In genomic region chr4:80226091-80226490, GRCh38 we compare ENCODE assay signal across 29 cellular contexts. TPM values are rescaled to one million over a fixed set of nuclear protein-coding genes. Genes with fewer than 3 reads are reported as not detected.
"Had no signal": no experiment of that assay in that cellular context is flagged by ENCODE, and none has a peak within 500 bp of the region (broad histone marks: within the 10 kb centered on the region; RNA-seq: fewer than 3 reads in every experiment).

No MANE protein-coding gene starts in this region.

- H3K9me3 Mint-ChIP-seq: activated CD4-positive, alpha-beta memory T cell treated with anti-CD3 and anti-CD28 coated beads, Interleukin-2, amount 10 ng/mL, durations not matched to agents 7 days and 5 days; activated CD4-positive, alpha-beta T cell treated with anti-CD3 and anti-CD28 coated beads, Interleukin-2, amount 10 ng/mL, durations not matched to agents 24 days and 14 days; activated naive CD4-positive, alpha-beta T cell treated with anti-CD3 and anti-CD28 coated beads, Interleukin-2, amount 10 ng/mL, durations not matched to agents 7 days and 5 days; activated naive CD8-positive, alpha-beta T cell treated with anti-CD3 and anti-CD28 coated beads, Interleukin-2, amount 10 ng/mL, durations not matched to agents 7 days and 5 days; activated T-cell treated with anti-CD3 and anti-CD28 coated beads, Interleukin-2, amount 50 U/mL, for 24 hours; immature natural killer cell; nephron had no signal

- H3K4me3 Mint-ChIP-seq: activated CD4-positive, alpha-beta memory T cell treated with anti-CD3 and anti-CD28 coated beads, Interleukin-2, amount 10 ng/mL, durations not matched to agents 7 days and 5 days; activated CD4-positive, alpha-beta T cell treated with anti-CD3 and anti-CD28 coated beads, Interleukin-2, amount 10 ng/mL, durations not matched to agents 24 days and 14 days; activated naive CD4-positive, alpha-beta T cell treated with anti-CD3 and anti-CD28 coated beads, Interleukin-2, amount 10 ng/mL, durations not matched to agents 7 days and 5 days; activated naive CD8-positive, alpha-beta T cell treated with anti-CD3 and anti-CD28 coated beads, Interleukin-2, amount 10 ng/mL, durations not matched to agents 7 days and 5 days; activated T-cell treated with anti-CD3 and anti-CD28 coated beads, Interleukin-2, amount 50 U/mL, for 24 hours; immature natural killer cell; nephron had no signal

- ATAC-seq: heart left ventricle; left colon; right lobe of liver; stimulated activated naive CD8-positive, alpha-beta T cell treated with anti-CD3 and anti-CD28 coated beads, Interleukin-15, Interleukin-2, amounts not matched to agents 100 U/mL and 50 U/mL, for 24 hours had no signal

- H3K27ac Mint-ChIP-seq: activated CD4-positive, alpha-beta memory T cell treated with anti-CD3 and anti-CD28 coated beads, Interleukin-2, amount 10 ng/mL, durations not matched to agents 7 days and 5 days; activated CD4-positive, alpha-beta T cell treated with anti-CD3 and anti-CD28 coated beads, Interleukin-2, amount 10 ng/mL, durations not matched to agents 24 days and 14 days; activated naive CD4-positive, alpha-beta T cell treated with anti-CD3 and anti-CD28 coated beads, Interleukin-2, amount 10 ng/mL, durations not matched to agents 7 days and 5 days; activated naive CD8-positive, alpha-beta T cell treated with anti-CD3 and anti-CD28 coated beads, Interleukin-2, amount 10 ng/mL, durations not matched to agents 7 days and 5 days; activated T-cell treated with anti-CD3 and anti-CD28 coated beads, Interleukin-2, amount 50 U/mL, for 24 hours; immature natural killer cell; nephron had no signal

- H3K27ac ChIP-seq: breast epithelium, heart left ventricle, right lobe of liver, skin epidermis, thoracic aorta, upper lobe of left lung, vagina had no signal

- DNase-seq: activated CD4-positive, alpha-beta memory T cell treated with anti-CD3 and anti-CD28 coated beads, Interleukin-2, amount 10 ng/mL, durations not matched to agents 7 days and 5 days; activated CD4-positive, alpha-beta T cell treated with anti-CD3 and anti-CD28 coated beads, Interleukin-2, amount 10 ng/mL, durations not matched to agents 24 days and 14 days; activated CD4-positive, CD25-positive, alpha-beta regulatory T cell treated with anti-CD3 and anti-CD28 coated beads, Interleukin-2, amount 50 U/mL, for 72 hours; activated CD8-positive, alpha-beta memory T cell treated with anti-CD3 and anti-CD28 coated beads, Interleukin-2, amount 50 U/mL, for 48 hours; activated gamma-delta T cell; activated naive CD4-positive, alpha-beta T cell treated with anti-CD3 and anti-CD28 coated beads, Interleukin-2, amount 10 ng/mL, durations not matched to agents 7 days and 5 days; activated naive CD8-positive, alpha-beta T cell treated with anti-CD3 and anti-CD28 coated beads, Interleukin-2, amount 10 ng/mL, durations not matched to agents 7 days and 5 days; activated T-cell treated with anti-CD3 and anti-CD28 coated beads, Interleukin-2, amount 50 U/mL, for 24 hours; amniotic stem cell; central memory CD4-positive, alpha-beta T cell; heart left ventricle; hypothalamus; immature natural killer cell; kidney; left colon; right lobe of liver; stimulated activated CD4-positive, alpha-beta T cell treated with anti-CD3 and anti-CD28 coated beads, Interleukin-12 subunit alpha, Interleukin-12 subunit beta, amount 100 ng/mL, for 4 hours; stimulated activated CD4-positive, alpha-beta T cell treated with anti-CD3 and anti-CD28 coated beads, Interleukin-4, amount 100 ng/mL, for 1 hour; stimulated activated naive CD8-positive, alpha-beta T cell treated with anti-CD3 and anti-CD28 coated beads, Interleukin-15, Interleukin-2, amounts not matched to agents 100 U/mL and 50 U/mL, for 24 hours; T-helper 9 cell; upper lobe of left lung had no signal

- H3K4me3 ChIP-seq: breast epithelium, heart left ventricle, right lobe of liver, skin epidermis, thoracic aorta, upper lobe of left lung, vagina had no signal

- H3K4me1 ChIP-seq: breast epithelium, heart left ventricle, right lobe of liver, upper lobe of left lung, vagina had no signal

- H3K4me1 Mint-ChIP-seq: activated CD4-positive, alpha-beta memory T cell treated with anti-CD3 and anti-CD28 coated beads, Interleukin-2, amount 10 ng/mL, durations not matched to agents 7 days and 5 days; activated CD4-positive, alpha-beta T cell treated with anti-CD3 and anti-CD28 coated beads, Interleukin-2, amount 10 ng/mL, durations not matched to agents 24 days and 14 days; activated naive CD4-positive, alpha-beta T cell treated with anti-CD3 and anti-CD28 coated beads, Interleukin-2, amount 10 ng/mL, durations not matched to agents 7 days and 5 days; activated naive CD8-positive, alpha-beta T cell treated with anti-CD3 and anti-CD28 coated beads, Interleukin-2, amount 10 ng/mL, durations not matched to agents 7 days and 5 days; immature natural killer cell; nephron had no signal

- H3K36me3 ChIP-seq: breast epithelium, heart left ventricle, right lobe of liver, thoracic aorta, upper lobe of left lung, vagina had no signal

- H3K36me3 Mint-ChIP-seq: activated naive CD4-positive, alpha-beta T cell treated with anti-CD3 and anti-CD28 coated beads, Interleukin-2, amount 10 ng/mL, durations not matched to agents 7 days and 5 days; activated naive CD8-positive, alpha-beta T cell treated with anti-CD3 and anti-CD28 coated beads, Interleukin-2, amount 10 ng/mL, durations not matched to agents 7 days and 5 days; immature natural killer cell had no signal

- H3K9me3 ChIP-seq: breast epithelium, heart left ventricle, right lobe of liver, thoracic aorta, upper lobe of left lung, vagina had no signal

- H3K27me3 ChIP-seq: upper lobe of left lung, vagina had no signal

RNA-seq across cellular contexts. Expression of gene FGF5, which starts 40.4 kb away (rescaled TPM):
- total RNA-seq: activated CD4-positive, alpha-beta memory T cell treated with anti-CD3 and anti-CD28 coated beads, Interleukin-2, amount 10 ng/mL, durations not matched to agents 7 days and 5 days; activated CD4-positive, alpha-beta T cell treated with anti-CD3 and anti-CD28 coated beads, Interleukin-2, amount 10 ng/mL, durations not matched to agents 24 days and 14 days; activated naive CD8-positive, alpha-beta T cell treated with anti-CD3 and anti-CD28 coated beads, Interleukin-2, amount 10 ng/mL, durations not matched to agents 7 days and 5 days; breast epithelium; liver; posterior vena cava; right lobe of liver; subcutaneous adipose tissue; thoracic aorta; upper lobe of left lung; vagina had no signal
- polyA plus RNA-seq: immature natural killer cell had no signal
